Comparison of ENCODE assay signal across 17 cellular contexts in the genomic region with DNA sequence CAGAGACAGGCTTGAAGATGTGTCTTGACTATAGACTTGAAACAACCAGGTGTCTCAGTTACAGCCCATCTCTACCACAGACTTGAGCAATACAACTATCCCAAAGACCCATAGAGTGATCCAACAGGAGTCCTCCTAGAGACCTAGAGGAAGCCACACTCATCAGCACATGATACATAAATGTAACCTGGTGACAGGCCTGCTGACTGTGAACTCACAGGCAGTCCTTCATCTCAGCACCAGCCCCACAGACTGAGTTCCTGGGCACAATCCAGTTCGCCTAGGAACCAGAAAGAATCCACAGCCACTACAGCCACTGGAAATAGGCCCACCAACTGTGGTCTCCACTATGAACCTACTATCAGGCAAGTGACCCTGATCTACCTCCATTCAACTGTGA.
DNase-seq lines count a peak whose midpoint lies in the region; ATAC-seq, FAIRE-seq and TF ChIP-seq lines count a peak whose summit lies in the region.
"Had no signal": no experiment of that assay in that cellular context is flagged by ENCODE, and none has a peak within 500 bp of the region (broad histone marks: within the 10 kb centered on the region; RNA-seq: fewer than 3 reads in every experiment).

No MANE protein-coding gene starts in this region.

- H3K9me3 ChIP-seq in H1 (ENCODE audit: insufficient read depth in 2 of 2, low read depth in 1 of 2, low read length in 1 of 2) (no peaks in the 10 kb centered on the region), suprapubic skin (no peaks in the 10 kb centered on the region)
- H3K9me3 ChIP-seq: HAP-1 had no signal

- peak overlapping the region; percentile 13; the same call in 1 of the 2 replicates for H2BK5ac ChIP-seq in H1 (ENCODE audit: low read depth, low read length)

- H3K36me3 ChIP-seq in H1 (ENCODE audit: control insufficient read depth in 2 of 4, insufficient read depth in 4 of 4, low read length in 3 of 4) = peaks cover 0 to 3% (median 0%) of the 10 kb centered on the region in 4 experiments; a peak in 2 of 8 replicates
- H3K36me3 ChIP-seq in suprapubic skin = no peaks in the 10 kb centered on the region
- H3K36me3 ChIP-seq: HAP-1 had no signal

- H4K20me1 ChIP-seq in H1 (replicated peaks in 1 of 2; ENCODE audit: control insufficient read depth in 1 of 2, insufficient read depth in 2 of 2, low read length in 2 of 2) = no peaks in the 10 kb centered on the region

- FAIRE-seq in H1 (lab: Jason Lieb, UNC) = no peak
- FAIRE-seq: GM12878 had no signal

- no peak overlapping the region; the same call in 1 of the 2 replicates for H4K8ac ChIP-seq in H1 (ENCODE audit: extremely low read depth, insufficient read depth, low read length)

- no peak overlapping the region for H2BK120ac ChIP-seq in H1 (replicated peaks; ENCODE audit: low read depth, low read length)

- no peak overlapping the region for H2AFZ ChIP-seq in H1 (ENCODE audit: low read length)

- H3K23me2 ChIP-seq in H1 (ENCODE audit: low read depth, low read length) = no peaks in the 10 kb centered on the region

- ATAC-seq in HG03095 (IDR thresholded peaks at IDR 0.05; ENCODE audit: unreplicated experiment) (no peak), GM18502 (IDR thresholded peaks at IDR 0.05; ENCODE audit: poor library complexity, unreplicated experiment) (no peak)
- ATAC-seq: GM12878 had no signal

- no peak for TF ChIP-seq CTCF in H1 (IDR thresholded peaks at IDR 0.05; ENCODE audit: control extremely low read depth in 1 of 3, insufficient read depth in 1 of 3, low read depth in 1 of 3, low read length in 3 of 3)
- TF ChIP-seq CTCF in fibroblast of mammary gland (conservative IDR thresholded peaks at IDR 0.05; ENCODE audit: control insufficient read depth, insufficient read depth, low read depth, low read length) = no peak
- no peak for TF ChIP-seq CTCF in suprapubic skin (IDR thresholded peaks at IDR 0.05)

- no peak for TF ChIP-seq RAD21 in H1 (IDR thresholded peaks at IDR 0.05 in 1 of 2, conservative IDR thresholded peaks at IDR 0.05 in 1 of 2; ENCODE audit: low read depth in 2 of 2, low read length in 2 of 2)

- no peaks in the 10 kb centered on the region; the same call in none of the 2 replicates for H3K79me1 ChIP-seq in H1 (ENCODE audit: low read depth, low read length)

- H3K27ac ChIP-seq in H1 (ENCODE audit: low read depth, low read length) = no peak overlapping the region
- H3K27ac ChIP-seq in suprapubic skin = peak overlapping the region; percentile 29

- H3K27me3 ChIP-seq in H1 (replicated peaks in 1 of 4; ENCODE audit: control insufficient read depth in 3 of 4, extremely low read depth in 1 of 4, insufficient read depth in 3 of 4, low read length in 3 of 4) = no peaks in the 10 kb centered on the region
- H3K27me3 ChIP-seq in suprapubic skin = no peaks in the 10 kb centered on the region

- H3K4ac ChIP-seq in H1 (replicated peaks; ENCODE audit: insufficient read length, low read depth, low read length) = peak overlapping the region; percentile 73

- peak; percentile 46 for DNase-seq in SK-MEL-5 (ENCODE audit: low read depth, low spot score)
- no peak for DNase-seq in H1 (ENCODE audit: low read depth in 1 of 2, low spot score in 2 of 2)
- peak; percentile 18 for DNase-seq in fibroblast of mammary gland (ENCODE audit: low read depth)
- peak in 1 of 2 donors; percentile 61 for DNase-seq in suprapubic skin (ENCODE audit: low spot score in 2 of 2)
- DNase-seq in SK-N-DZ (ENCODE audit: low spot score) = no peak
- no peak for DNase-seq in erythroblast (lab: John Stamatoyannopoulos, UW)
- DNase-seq: C1 segment of cervical spinal cord; Calu3; CD4-positive, alpha-beta memory T cell; COR-L47; DMS53; DND-41; HFFc6 had no signal

- no peak overlapping the region for H3K14ac ChIP-seq in H1 (ENCODE audit: insufficient read length)

- H4K5ac ChIP-seq in H1 (ENCODE audit: insufficient read length, low read depth, low read length) = no peak overlapping the region

- CTCF ChIA-PET in H1 (lab: Charles Lee; ENCODE audit: partially characterized antibody) = no interaction called here

- H3K79me2 ChIP-seq in H1 (ENCODE audit: control insufficient read depth in 1 of 2, insufficient read depth in 2 of 2, low read length in 2 of 2) = peaks cover 8 to 96% of the 10 kb centered on the region in 2 experiments

- POLR2A ChIA-PET in H1 (lab: Charles Lee; ENCODE audit: partially characterized antibody) = no interaction called here

- H3K56ac ChIP-seq in H1 (replicated peaks; ENCODE audit: insufficient read length, low read depth, low read length) = no peak overlapping the region

- no peak overlapping the region; the same call in 1 of the 2 replicates for H2BK20ac ChIP-seq in H1 (ENCODE audit: low read length)

- H3K4me1 ChIP-seq in H1 (replicated peaks in 1 of 4; ENCODE audit: control insufficient read depth in 3 of 4, insufficient read depth in 4 of 4, low read length in 3 of 4) (peaks cover 0 to 13% (median 2%) of the 10 kb centered on the region in 4 experiments; a peak in 5 of 7 replicates), suprapubic skin (no peaks in the 10 kb centered on the region)
- H3K4me1 ChIP-seq: HAP-1 had no signal

- H2AK5ac ChIP-seq in H1 (ENCODE audit: low read depth, low read length) = no peak overlapping the region

- H3K18ac ChIP-seq in H1 (ENCODE audit: extremely low read depth, low read length) = peak overlapping the region; percentile 28; the same call in 1 of the 2 replicates

- no peak overlapping the region for H4K91ac ChIP-seq in H1 (replicated peaks; ENCODE audit: insufficient read length, low read length)

- TF ChIP-seq POLR2A in H1 (IDR thresholded peaks at IDR 0.05; ENCODE audit: control extremely low read depth in 1 of 2, low read depth in 2 of 2, low read length in 2 of 2) (no peak), suprapubic skin (IDR thresholded peaks at IDR 0.05) (no peak), erythroblast (IDR thresholded peaks at IDR 0.05; ENCODE audit: low read length) (no peak)

- no peak overlapping the region for H3K9ac ChIP-seq in H1 (replicated peaks in 1 of 4; ENCODE audit: extremely low read depth in 1 of 4, low read depth in 3 of 4, low read length in 3 of 4)

- H3K23ac ChIP-seq in H1 (ENCODE audit: insufficient read length) = no peak overlapping the region

- H3K4me2 ChIP-seq in H1 (ENCODE audit: insufficient read depth in 1 of 2, low read depth in 2 of 2, low read length in 2 of 2) = no peak overlapping the region

- H3K4me3 ChIP-seq in H1 (ENCODE audit: extremely low read depth in 1 of 4, insufficient read depth in 2 of 4, low read depth in 3 of 4, low read length in 4 of 4) (no peak overlapping the region), fibroblast of mammary gland (ENCODE audit: control insufficient read depth, low read depth, low read length) (no peak overlapping the region), suprapubic skin (no peak overlapping the region)
- H3K4me3 ChIP-seq: GM12878, HAP-1 had no signal

- 0 out of 2 replicates have a peak overlapping the region, but pooled peaks have one; percentile 53 for H2BK15ac ChIP-seq in H1 (ENCODE audit: low read length)

- TF ChIP-seq EP300 in H1 (IDR thresholded peaks at IDR 0.05; ENCODE audit: borderline replicate concordance in 1 of 2, low read depth in 2 of 2, low read length in 2 of 2) = no peak
- TF ChIP-seq EP300 in suprapubic skin (IDR thresholded peaks at IDR 0.05) = no peak

- H2BK12ac ChIP-seq in H1 (ENCODE audit: low read depth, low read length) = no peak overlapping the region

- in situ Hi-C loops in SK-MEL-5 (cut with HindIII; ENCODE audit: low pct_unique_long_range_greater_than_20kb, low sequenced_read_pairs) = no loop called here

- WGBS in H1 (ENCODE audit: extremely low coverage in 1 of 2, insufficient coverage in 1 of 2, insufficient read length in 1 of 2, insufficient replicate concordance in 2 of 2, low coverage in 1 of 2, low lambda C conversion rate in 2 of 2, missing lambda C conversion rate in 1 of 2), 2 experiments = 92% methylated on average over 1 of the region's 1 CpG; no CpG with 5 or more reads in 1 of the 2 experiments
- 93% methylated on average over 1 of the region's 1 CpG for WGBS in suprapubic skin

TF ChIP-seq in H1, 55 proteins besides CTCF, POLR2A, EP300 and RAD21:
- no peak for TF ChIP-seq JUN (IDR thresholded peaks at IDR 0.05; ENCODE audit: low read depth, low read length)
- TF ChIP-seq JUND (IDR thresholded peaks at IDR 0.05; ENCODE audit: low read length) = no peak
- TF ChIP-seq KDM1A (IDR thresholded peaks at IDR 0.05; ENCODE audit: borderline replicate concordance, low read length) = no peak
- no peak for TF ChIP-seq CREB1 (IDR thresholded peaks at IDR 0.05)
- no peak for TF ChIP-seq SIRT6 (IDR thresholded peaks at IDR 0.05; ENCODE audit: low read length)
- no peak for TF ChIP-seq BACH1 (IDR thresholded peaks at IDR 0.05; ENCODE audit: low read length)
- TF ChIP-seq SAP30 (IDR thresholded peaks at IDR 0.05; ENCODE audit: insufficient read depth, insufficient replicate concordance, low read length) = no peak
- no peak for TF ChIP-seq BCL11A (IDR thresholded peaks at IDR 0.05; ENCODE audit: low read depth in 2 of 2, low read length in 2 of 2)
- no peak for TF ChIP-seq RNF2 (IDR thresholded peaks at IDR 0.05; ENCODE audit: borderline replicate concordance, low read depth, low read length, missing control alignments, poor library complexity, severe bottlenecking)
- no peak for TF ChIP-seq SIX5 (IDR thresholded peaks at IDR 0.05; ENCODE audit: low read depth, low read length)
- no peak for TF ChIP-seq RBBP5 (IDR thresholded peaks at IDR 0.05; ENCODE audit: borderline replicate concordance, low read depth, low read length)

Comparison
In these comparisons a context has a peak if more than half of its experiments do, and no peak if none do; other contexts are left out.
1. DNase-seq: peak in SK-MEL-5 (single experiment) and fibroblast of mammary gland (single experiment); none in H1 (0 of 2), SK-N-DZ (single experiment) and erythroblast (0 of 2).